ENCODE assay signal across 9 cellular contexts in genomic region chr22:37077802-37078448, GRCh38. TPM values are rescaled to one million over a fixed set of nuclear protein-coding genes. Genes with fewer than 3 reads are reported as not detected.
DNase-seq lines count a peak whose midpoint lies in the region; ATAC-seq, FAIRE-seq and TF ChIP-seq lines count a peak whose summit lies in the region.
"Had no signal": no experiment of that assay in that cellular context is flagged by ENCODE, and none has a peak within 500 bp of the region (broad histone marks: within the 10 kb centered on the region; RNA-seq: fewer than 3 reads in every experiment).

No MANE protein-coding gene starts in this region.

- peak; percentile 65 to 81 (median 74) for ATAC-seq in right lobe of liver

- no peaks in the 10 kb centered on the region for H3K9me3 ChIP-seq in right lobe of liver

- H3K4me1 ChIP-seq in right lobe of liver, result peaks cover 0 to 2% (median 0%) of the 10 kb centered on the region in 4 donors

- TF ChIP-seq CTCF in D721Med (IDR thresholded peaks at IDR 0.05; ENCODE audit: insufficient read depth, missing control alignments), result peak; percentile 53
- TF ChIP-seq CTCF in cardiac fibroblast (IDR thresholded peaks at IDR 0.05; ENCODE audit: low read depth, low read length), result peak; percentile 100
- TF ChIP-seq CTCF in right lobe of liver (IDR thresholded peaks at IDR 0.05), result peak; percentile 89 to 99 (median 98)

- FAIRE-seq in D721Med (lab: Jason Lieb, UNC), result no peak
- FAIRE-seq: TTC549 had no signal

- no peaks in the 10 kb centered on the region for H3K36me3 ChIP-seq in right lobe of liver

- 21% methylated on average over 15 of the region's 15 CpGs for WGBS in right lobe of liver (ENCODE audit: insufficient coverage, low coverage, low lambda C conversion rate, missing lambda C conversion rate)

- TF ChIP-seq POLR2A in right lobe of liver (IDR thresholded peaks at IDR 0.05), result no peak

- H3K27ac ChIP-seq in right lobe of liver, result no peak overlapping the region

- no peak overlapping the region for H3K4me3 ChIP-seq in Jurkat, Clone E6-1 (ENCODE audit: low read length)
- H3K4me3 ChIP-seq in cardiac fibroblast (replicated peaks in 1 of 2; ENCODE audit: low read depth in 2 of 2, low read length in 2 of 2) (no peak overlapping the region), right lobe of liver (no peak overlapping the region)

- intact Hi-C loops in right lobe of liver (cut with DNase I), result no loop called here

- no peaks in the 10 kb centered on the region for H3K27me3 ChIP-seq in right lobe of liver

- DNase-seq in D721Med (ENCODE audit: insufficient read length, low spot score) (peak; percentile 56), cardiac fibroblast (ENCODE audit: low read depth in 2 of 2) (peak; percentile 62 to 63), right lobe of liver (peak in 2 of 3 donors; percentile 67 to 71), putamen (ENCODE audit: low spot score) (no peak), pons (ENCODE audit: low spot score) (no peak)
- DNase-seq in Jurkat, Clone E6-1 (ENCODE audit: low read depth, low spot score), result peak; percentile 37
- DNase-seq in activated CD4-positive, CD25-positive, alpha-beta regulatory T cell treated with anti-CD3 and anti-CD28 coated beads, Interleukin-2, amount 50 U/mL, for 72 hours, result peak; percentile 94
- DNase-seq in stimulated activated CD8-positive, alpha-beta memory T cell treated with anti-CD3 and anti-CD28 coated beads, Interleukin-15, amount 100 ng/mL, for 4 hours (ENCODE audit: low read depth in 2 of 2), result peak; percentile 63 to 64

RNA-seq across cellular contexts. Expression of gene KCTD17, which starts 26.4 kb away (rescaled TPM):
- 33.9 TPM for polyA plus RNA-seq in Jurkat, Clone E6-1 (2012; ENCODE audit: insufficient read depth, insufficient read length)
- 1 to 10 TPM; 2.0 to 9.7 (median 4.4) TPM for total RNA-seq in right lobe of liver

RNA-seq across cellular contexts. Expression of gene TMPRSS6, which starts 31.6 kb away (rescaled TPM):
- 0.27 TPM for polyA plus RNA-seq in Jurkat, Clone E6-1 (2012; ENCODE audit: insufficient read depth, insufficient read length)
- total RNA-seq in right lobe of liver, result 100 to 1,000 TPM in 1 of 6 experiments, 10 to 100 TPM in 5; 40.7 to 104 (median 60.6) TPM

RNA-seq across cellular contexts. Expression of gene MPST, which starts 58.4 kb away (rescaled TPM):
- 55.0 TPM for polyA plus RNA-seq in Jurkat, Clone E6-1 (2012; ENCODE audit: insufficient read depth, insufficient read length)
- total RNA-seq in right lobe of liver, result 100 to 1,000 TPM; 153 to 301 (median 214) TPM

RNA-seq across cellular contexts. Expression of gene TST, which starts 58.7 kb away (rescaled TPM):
- 6.1 TPM for polyA plus RNA-seq in Jurkat, Clone E6-1 (2012; ENCODE audit: insufficient read depth, insufficient read length)
- 100 to 1,000 TPM; 223 to 355 (median 321) TPM for total RNA-seq in right lobe of liver

Comparison
In these comparisons a context has a peak if more than half of its experiments do, and no peak if none do; other contexts are left out.
1. DNase-seq: peak in D721Med (single experiment), Jurkat, Clone E6-1 (single experiment), activated CD4-positive, CD25-positive, alpha-beta regulatory T cell treated with anti-CD3 and anti-CD28 coated beads, Interleukin-2, amount 50 U/mL, for 72 hours (single experiment), cardiac fibroblast (2 of 2), right lobe of liver (2 of 3) and stimulated activated CD8-positive, alpha-beta memory T cell treated with anti-CD3 and anti-CD28 coated beads, Interleukin-15, amount 100 ng/mL, for 4 hours (2 of 2); none in putamen (single experiment) and pons (single experiment).
2. Peak in every context shown above with its lines, with median percentiles within 50 percentile points of each other: CTCF ChIP-seq.